ENCODE assay signal across 28 cellular contexts in genomic region chr9:124908098-124908497, GRCh38. TPM values are rescaled to one million over a fixed set of nuclear protein-coding genes. Genes with fewer than 3 reads are reported as not detected.
"Had no signal": no experiment of that assay in that cellular context is flagged by ENCODE, and none has a peak within 500 bp of the region (broad histone marks: within the 10 kb centered on the region; RNA-seq: fewer than 3 reads in every experiment).

No MANE protein-coding gene starts in this region.

- H3K4me3 ChIP-seq: colonic mucosa, hepatocyte, lung, right atrium auricular region, sigmoid colon, skin epidermis, stomach, thoracic aorta, transverse colon had no signal

- H3K4me1 ChIP-seq: colonic mucosa, foreskin keratinocyte, parathyroid adenoma, right atrium auricular region had no signal

- ATAC-seq: foreskin keratinocyte; left ventricle myocardium superior; naive thymus-derived CD4-positive, alpha-beta T cell had no signal

- H3K4me3 Mint-ChIP-seq: endodermal cell; naive thymus-derived CD4-positive, alpha-beta T cell; nephron progenitor cell had no signal

- DNase-seq: colonic mucosa; dermis blood vessel endothelial cell; endodermal cell; erythroblast; foreskin keratinocyte; head of caudate nucleus; left colon; left ventricle myocardium superior; mesendoderm; naive thymus-derived CD4-positive, alpha-beta T cell; nephron progenitor cell; sigmoid colon; stimulated activated CD4-positive, alpha-beta T cell treated with anti-CD3 and anti-CD28 coated beads, Interleukin-2, amount 100 ng/mL, for 24 hours; stimulated activated CD4-positive, alpha-beta T cell treated with anti-CD3 and anti-CD28 coated beads, Interleukin-4, amount 100 ng/mL, for 4 hours; stimulated activated naive CD4-positive, alpha-beta T cell; stomach; substantia nigra; transverse colon had no signal

- H3K27me3 ChIP-seq: colonic mucosa, foreskin keratinocyte, hepatocyte, right atrium auricular region, sigmoid colon, stomach, transverse colon had no signal

- H3K27ac ChIP-seq: colonic mucosa, foreskin keratinocyte, parathyroid adenoma, right atrium auricular region, sigmoid colon, skin epidermis, stomach, thoracic aorta, transverse colon had no signal

- H3K4me1 Mint-ChIP-seq: endodermal cell; naive thymus-derived CD4-positive, alpha-beta T cell; nephron progenitor cell had no signal

- H3K79me2 ChIP-seq: hepatocyte, parathyroid adenoma had no signal

- H3K9me3 Mint-ChIP-seq: endodermal cell; naive thymus-derived CD4-positive, alpha-beta T cell; nephron progenitor cell had no signal

- H2AFZ ChIP-seq: hepatocyte, parathyroid adenoma had no signal

- H3K27ac Mint-ChIP-seq: endodermal cell; naive thymus-derived CD4-positive, alpha-beta T cell had no signal

- H3K4me2 ChIP-seq: hepatocyte had no signal

- H3K36me3 ChIP-seq: colonic mucosa had no signal

RNA-seq across cellular contexts. Expression of gene WDR38, which starts 54.8 kb away (rescaled TPM):
- total RNA-seq: colonic mucosa; dermis blood vessel endothelial cell; endodermal cell; endothelial cell of umbilical vein; foreskin keratinocyte; hepatocyte; kidney epithelial cell; left colon; left ventricle myocardium superior; naive thymus-derived CD4-positive, alpha-beta T cell; pulmonary artery endothelial cell; right atrium auricular region; sigmoid colon; stomach; thoracic aorta; transverse colon; ureter had no signal
- polyA plus RNA-seq: endothelial cell of umbilical vein; foreskin keratinocyte; hepatocyte; naive thymus-derived CD4-positive, alpha-beta T cell; sigmoid colon; stomach had no signal
